ENCODE assay signal across 15 cellular contexts in genomic region chr7:14055813-14056212, GRCh38.
DNase-seq lines count a peak whose midpoint lies in the region; FAIRE-seq and TF ChIP-seq lines count a peak whose summit lies in the region.
"Had no signal": no experiment of that assay in that cellular context is flagged by ENCODE, and none has a peak within 500 bp of the region (broad histone marks: within the 10 kb centered on the region; RNA-seq: fewer than 3 reads in every experiment).

No MANE protein-coding gene starts in this region.

- no peak overlapping the region for H2BK12ac ChIP-seq in H1 (ENCODE audit: low read depth, low read length)

- H3K36me3 Mint-ChIP-seq in activated naive CD8-positive, alpha-beta T cell treated with anti-CD3 and anti-CD28 coated beads for 36 hours, result no peaks in the 10 kb centered on the region

- H2AFZ ChIP-seq in H1 (ENCODE audit: low read length), result 0 out of 2 replicates have a peak overlapping the region, but pooled peaks have one; percentile 49

- no peaks in the 10 kb centered on the region for H4K20me1 ChIP-seq in H1 (replicated peaks in 1 of 2; ENCODE audit: control insufficient read depth in 1 of 2, insufficient read depth in 2 of 2, low read length in 2 of 2)

- no peaks in the 10 kb centered on the region for H3K27me3 ChIP-seq in H1 (replicated peaks in 1 of 4; ENCODE audit: control insufficient read depth in 3 of 4, extremely low read depth in 1 of 4, insufficient read depth in 3 of 4, low read length in 3 of 4)
- H3K27me3 ChIP-seq in BE2C, result no peaks in the 10 kb centered on the region

- H3K9ac ChIP-seq in H1 (replicated peaks in 1 of 4; ENCODE audit: extremely low read depth in 1 of 4, low read depth in 3 of 4, low read length in 3 of 4), result no peak overlapping the region

- H3K56ac ChIP-seq in H1 (replicated peaks; ENCODE audit: insufficient read length, low read depth, low read length), result no peak overlapping the region

- TF ChIP-seq RAD21 in H1 (IDR thresholded peaks at IDR 0.05 in 1 of 2, conservative IDR thresholded peaks at IDR 0.05 in 1 of 2; ENCODE audit: low read depth in 2 of 2, low read length in 2 of 2), result no peak

- POLR2A ChIA-PET in H1 (lab: Charles Lee; ENCODE audit: partially characterized antibody), result no interaction called here

- no peak overlapping the region for H3K18ac ChIP-seq in H1 (ENCODE audit: extremely low read depth, low read length)

- H2BK20ac ChIP-seq in H1 (ENCODE audit: low read length), result no peak overlapping the region

- H4K8ac ChIP-seq in H1 (ENCODE audit: extremely low read depth, insufficient read depth, low read length), result no peak overlapping the region

- H3K4ac ChIP-seq in H1 (replicated peaks; ENCODE audit: insufficient read length, low read depth, low read length), result no peak overlapping the region

- WGBS in H1 (ENCODE audit: extremely low coverage in 1 of 2, insufficient coverage in 1 of 2, insufficient read length in 1 of 2, insufficient replicate concordance in 2 of 2, low coverage in 1 of 2, low lambda C conversion rate in 2 of 2, missing lambda C conversion rate in 1 of 2), 2 experiments, result 89% methylated on average over 4 of the region's 4 CpGs; no CpG with 5 or more reads in 1 of the 2 experiments

- no peak overlapping the region for H2BK15ac ChIP-seq in H1 (ENCODE audit: low read length)

- H3K9me3 Mint-ChIP-seq in activated naive CD8-positive, alpha-beta T cell treated with anti-CD3 and anti-CD28 coated beads for 36 hours, result peaks cover 3% of the 10 kb centered on the region
- H3K9me3 Mint-ChIP-seq: CD4-positive, alpha-beta T cell had no signal

- H3K4me3 Mint-ChIP-seq in activated naive CD8-positive, alpha-beta T cell treated with anti-CD3 and anti-CD28 coated beads for 36 hours, result no peak overlapping the region
- H3K4me3 Mint-ChIP-seq: CD4-positive, alpha-beta T cell had no signal

- no peaks in the 10 kb centered on the region for H3K27me3 Mint-ChIP-seq in activated naive CD8-positive, alpha-beta T cell treated with anti-CD3 and anti-CD28 coated beads for 36 hours
- H3K27me3 Mint-ChIP-seq: CD4-positive, alpha-beta T cell had no signal

- no peak overlapping the region for H3K27ac ChIP-seq in H1 (ENCODE audit: low read depth, low read length)

- H4K91ac ChIP-seq in H1 (replicated peaks; ENCODE audit: insufficient read length, low read length), result no peak overlapping the region

- H3K23ac ChIP-seq in H1 (ENCODE audit: insufficient read length), result no peak overlapping the region

- TF ChIP-seq CTCF in NB4 (IDR thresholded peaks at IDR 0.05; ENCODE audit: low read depth, low read length) (no peak), H1 (IDR thresholded peaks at IDR 0.05; ENCODE audit: control extremely low read depth in 1 of 3, insufficient read depth in 1 of 3, low read depth in 1 of 3, low read length in 3 of 3) (no peak), BE2C (IDR thresholded peaks at IDR 0.05; ENCODE audit: low read depth, low read length) (no peak)

- H3K36me3 ChIP-seq in H1 (ENCODE audit: control insufficient read depth in 2 of 4, insufficient read depth in 4 of 4, low read length in 3 of 4) (no peaks in the 10 kb centered on the region), BE2C (no peaks in the 10 kb centered on the region)

- CTCF ChIA-PET in H1 (lab: Charles Lee; ENCODE audit: partially characterized antibody), result interaction anchor here (0.7 to 0.8 kb wide), 2 partner anchors 204 to 331 kb away, joined by 3 read pairs; no protein-coding TSS in a partner anchor

- H3K23me2 ChIP-seq in H1 (ENCODE audit: low read depth, low read length), result no peaks in the 10 kb centered on the region

- no peaks in the 10 kb centered on the region for H3K4me1 Mint-ChIP-seq in activated naive CD8-positive, alpha-beta T cell treated with anti-CD3 and anti-CD28 coated beads for 36 hours

- H3K79me1 ChIP-seq in H1 (ENCODE audit: low read depth, low read length), result no peaks in the 10 kb centered on the region

- no peak for FAIRE-seq in GM12891 (lab: Jason Lieb, UNC)
- FAIRE-seq in H54 (lab: Jason Lieb, UNC), result peak; percentile 60
- no peak for FAIRE-seq in H1 (lab: Jason Lieb, UNC)
- FAIRE-seq: GM12892 had no signal

- no peak for TF ChIP-seq EP300 in H1 (IDR thresholded peaks at IDR 0.05; ENCODE audit: borderline replicate concordance in 1 of 2, low read depth in 2 of 2, low read length in 2 of 2)

- no peak overlapping the region for H3K14ac ChIP-seq in H1 (ENCODE audit: insufficient read length)

- no peak overlapping the region for H3K4me2 ChIP-seq in H1 (ENCODE audit: insufficient read depth in 1 of 2, low read depth in 2 of 2, low read length in 2 of 2)

- no peak overlapping the region for H4K5ac ChIP-seq in H1 (ENCODE audit: insufficient read length, low read depth, low read length)

- no peak overlapping the region for H2BK5ac ChIP-seq in H1 (ENCODE audit: low read depth, low read length)

- no peak for DNase-seq in GM12891 (ENCODE audit: insufficient read length, low spot score)
- no peak for DNase-seq in H54 (ENCODE audit: insufficient read length, low spot score)
- peak; percentile 13 for DNase-seq in NB4 (ENCODE audit: low read depth)
- DNase-seq in H1 (ENCODE audit: low read depth in 1 of 2, low spot score in 2 of 2), result no peak
- no peak for DNase-seq in BE2C
- DNase-seq in activated naive CD8-positive, alpha-beta T cell treated with anti-CD3 and anti-CD28 coated beads for 36 hours, result no peak
- no peak for DNase-seq in NCI-H2227 (lab: John Stamatoyannopoulos, UW; ENCODE audit: unreplicated experiment)
- DNase-seq: ACHN; C1 segment of cervical spinal cord; Calu3; CD4-positive, alpha-beta T cell; DMS 273 treated with DMSO at 0.1 percent for 48 hours; H7; IMR-90 had no signal

- H3K4me1 ChIP-seq in H1 (replicated peaks in 1 of 4; ENCODE audit: control insufficient read depth in 3 of 4, insufficient read depth in 4 of 4, low read length in 3 of 4), result no peaks in the 10 kb centered on the region
- no peaks in the 10 kb centered on the region for H3K4me1 ChIP-seq in BE2C

- H3K4me3 ChIP-seq in NB4 (ENCODE audit: low read depth, low read length) (no peak overlapping the region), H1 (ENCODE audit: extremely low read depth in 1 of 4, insufficient read depth in 2 of 4, low read depth in 3 of 4, low read length in 4 of 4) (no peak overlapping the region), BE2C (ENCODE audit: low read depth, low read length) (no peak overlapping the region)

- no peak overlapping the region for H2AK5ac ChIP-seq in H1 (ENCODE audit: low read depth, low read length)

- no peaks in the 10 kb centered on the region for H3K9me3 ChIP-seq in H1 (ENCODE audit: insufficient read depth in 2 of 2, low read depth in 1 of 2, low read length in 1 of 2)
- H3K9me3 ChIP-seq in BE2C, result no peaks in the 10 kb centered on the region

- H3K27ac Mint-ChIP-seq in activated naive CD8-positive, alpha-beta T cell treated with anti-CD3 and anti-CD28 coated beads for 36 hours, result no peak overlapping the region
- H3K27ac Mint-ChIP-seq: CD4-positive, alpha-beta T cell had no signal

- TF ChIP-seq POLR2A in GM12891 (IDR thresholded peaks at IDR 0.05; ENCODE audit: low read depth, low read length) (no peak), H54 (IDR thresholded peaks at IDR 0.05; ENCODE audit: low read depth, low read length) (no peak), NB4 (IDR thresholded peaks at IDR 0.05; ENCODE audit: extremely low read depth, insufficient read length) (no peak), H1 (IDR thresholded peaks at IDR 0.05; ENCODE audit: control extremely low read depth in 1 of 2, low read depth in 2 of 2, low read length in 2 of 2) (no peak)

- no peaks in the 10 kb centered on the region for H3K79me2 ChIP-seq in H1 (ENCODE audit: control insufficient read depth in 1 of 2, insufficient read depth in 2 of 2, low read length in 2 of 2)

- H2BK120ac ChIP-seq in H1 (replicated peaks; ENCODE audit: low read depth, low read length), result no peak overlapping the region

TF ChIP-seq in GM12891, 5 proteins besides CTCF, POLR2A, EP300 and RAD21:
- TF ChIP-seq TAF1 (IDR thresholded peaks at IDR 0.05; ENCODE audit: low read depth, low read length) (no peak), SPI1 (IDR thresholded peaks at IDR 0.05; ENCODE audit: low read depth, low read length) (0 out of 2 replicates have a peak, but pooled peaks have one; percentile 4)

TF ChIP-seq in H1, 55 proteins besides CTCF, POLR2A, EP300 and RAD21:
- TF ChIP-seq EZH2 (IDR thresholded peaks at IDR 0.05; ENCODE audit: low read depth, low read length, severe bottlenecking) (no peak), CHD2 (IDR thresholded peaks at IDR 0.05; ENCODE audit: low read length) (no peak), SIRT6 (IDR thresholded peaks at IDR 0.05; ENCODE audit: low read length) (no peak), SIN3A (conservative IDR thresholded peaks at IDR 0.05 in 1 of 2, IDR thresholded peaks at IDR 0.05 in 1 of 2; ENCODE audit: low read depth in 1 of 2, low read length in 2 of 2) (no peak), HDAC6 (IDR thresholded peaks at IDR 0.05; ENCODE audit: low read depth, low read length) (no peak), CREB1 (IDR thresholded peaks at IDR 0.05) (no peak), RXRA (IDR thresholded peaks at IDR 0.05; ENCODE audit: insufficient read depth, low read depth, low read length) (no peak), ATF3 (IDR thresholded peaks at IDR 0.05; ENCODE audit: insufficient read depth, low read depth, low read length) (no peak), ZNF274 (IDR thresholded peaks at IDR 0.05; ENCODE audit: borderline replicate concordance, extremely low read depth, low read length) (no peak)
- TF ChIP-seq, protein P1, sequence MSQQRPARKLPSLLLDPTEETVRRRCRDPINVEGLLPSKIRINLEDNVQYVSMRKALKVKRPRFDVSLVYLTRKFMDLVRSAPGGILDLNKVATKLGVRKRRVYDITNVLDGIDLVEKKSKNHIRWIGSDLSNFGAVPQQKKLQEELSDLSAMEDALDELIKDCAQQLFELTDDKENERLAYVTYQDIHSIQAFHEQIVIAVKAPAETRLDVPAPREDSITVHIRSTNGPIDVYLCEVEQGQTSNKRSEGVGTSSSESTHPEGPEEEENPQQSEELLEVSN (IDR thresholded peaks at IDR 0.05), result no peak
TF ChIP-seq in H1: peak in this region for 0.
